Comparison of ENCODE assay signal across 1 cellular context in the genomic region with DNA sequence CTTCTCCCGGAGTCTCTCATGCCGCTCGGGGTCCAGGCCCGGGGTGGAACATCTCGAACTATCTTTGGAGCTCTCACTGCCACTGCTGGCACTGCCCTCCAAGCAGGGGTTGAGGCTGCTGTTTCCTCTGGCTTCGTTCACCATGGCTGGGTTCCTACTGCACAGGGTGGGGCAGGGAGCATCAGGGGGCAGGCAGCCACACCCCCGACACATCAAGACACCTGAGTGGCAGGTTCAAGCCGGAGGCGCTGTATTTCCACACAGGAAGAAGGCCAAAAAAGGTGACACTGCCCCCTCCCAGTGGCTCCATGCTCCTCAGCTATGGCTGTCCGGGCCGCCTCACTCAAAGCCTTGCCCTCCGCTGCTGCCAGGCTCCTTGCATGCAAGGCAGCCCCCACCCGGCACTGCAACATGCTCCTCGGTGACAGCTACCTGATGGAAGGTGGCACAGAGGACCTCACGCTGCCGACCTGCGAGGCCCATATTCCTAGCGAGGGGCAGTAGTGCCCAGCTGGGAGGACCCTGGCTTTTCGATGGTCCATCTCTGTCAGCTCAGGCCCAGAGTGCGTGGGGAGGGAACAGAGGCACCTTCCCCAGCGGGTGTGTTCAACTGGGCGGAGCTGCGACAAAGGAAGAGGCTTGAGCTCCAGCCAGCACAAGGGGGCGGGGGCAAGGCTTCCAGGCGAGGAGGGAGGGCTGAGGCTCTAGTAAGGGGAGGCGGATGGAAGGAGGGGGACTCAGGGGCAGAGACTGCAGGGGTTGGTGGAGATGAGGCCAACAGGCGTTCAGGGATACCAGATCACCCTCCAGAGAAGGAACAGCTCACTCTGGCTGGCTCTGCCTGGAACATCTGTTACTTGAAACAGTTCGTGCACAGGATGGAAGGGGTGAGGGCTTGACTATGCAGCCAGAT.
A peak's percentile ranks its signal among the peaks of the same experiment; 100 is the strongest.
TF ChIP-seq lines count a peak whose summit lies in the region.

No MANE protein-coding gene starts in this region.

TF ChIP-seq in GM12878, 131 proteins besides CTCF, POLR2A, EP300 and RAD21 (continues in another document):
- TF ChIP-seq NFIC (IDR thresholded peaks at IDR 0.05; ENCODE audit: low read depth, low read length): no peak
- no peak for TF ChIP-seq KDM1A (IDR thresholded peaks at IDR 0.05; ENCODE audit: borderline replicate concordance)
- TF ChIP-seq, protein P1, sequence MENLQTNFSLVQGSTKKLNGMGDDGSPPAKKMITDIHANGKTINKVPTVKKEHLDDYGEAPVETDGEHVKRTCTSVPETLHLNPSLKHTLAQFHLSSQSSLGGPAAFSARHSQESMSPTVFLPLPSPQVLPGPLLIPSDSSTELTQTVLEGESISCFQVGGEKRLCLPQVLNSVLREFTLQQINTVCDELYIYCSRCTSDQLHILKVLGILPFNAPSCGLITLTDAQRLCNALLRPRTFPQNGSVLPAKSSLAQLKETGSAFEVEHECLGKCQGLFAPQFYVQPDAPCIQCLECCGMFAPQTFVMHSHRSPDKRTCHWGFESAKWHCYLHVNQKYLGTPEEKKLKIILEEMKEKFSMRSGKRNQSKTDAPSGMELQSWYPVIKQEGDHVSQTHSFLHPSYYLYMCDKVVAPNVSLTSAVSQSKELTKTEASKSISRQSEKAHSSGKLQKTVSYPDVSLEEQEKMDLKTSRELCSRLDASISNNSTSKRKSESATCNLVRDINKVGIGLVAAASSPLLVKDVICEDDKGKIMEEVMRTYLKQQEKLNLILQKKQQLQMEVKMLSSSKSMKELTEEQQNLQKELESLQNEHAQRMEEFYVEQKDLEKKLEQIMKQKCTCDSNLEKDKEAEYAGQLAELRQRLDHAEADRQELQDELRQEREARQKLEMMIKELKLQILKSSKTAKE (IDR thresholded peaks at IDR 0.05; ENCODE audit: low read depth, poor library complexity, severe bottlenecking): no peak
- TF ChIP-seq YBX1 (IDR thresholded peaks at IDR 0.05): no peak
- no peak for TF ChIP-seq ZZZ3 (IDR thresholded peaks at IDR 0.05; ENCODE audit: control insufficient read depth, insufficient read length, low read depth)
- TF ChIP-seq SRF (IDR thresholded peaks at IDR 0.05; ENCODE audit: low read depth in 2 of 2, low read length in 2 of 2): peak; percentile 92 to 94
- no peak for TF ChIP-seq SUZ12 (IDR thresholded peaks at IDR 0.05; ENCODE audit: unreplicated experiment)
- no peak for TF ChIP-seq ZNF217 (IDR thresholded peaks at IDR 0.05)
- TF ChIP-seq MTA2 (IDR thresholded peaks at IDR 0.05; ENCODE audit: low read depth): 0 out of 2 replicates have a peak, but pooled peaks have one; percentile 1
- no peak for TF ChIP-seq RBBP5 (conservative IDR thresholded peaks at IDR 0.05)
- no peak for TF ChIP-seq SREBF2 (IDR thresholded peaks at IDR 0.05; ENCODE audit: low read length)
- no peak for TF ChIP-seq GABPA (IDR thresholded peaks at IDR 0.05; ENCODE audit: low read depth)
- peak; percentile 48; the same call in 1 of the 2 replicates for TF ChIP-seq GATAD2B (conservative IDR thresholded peaks at IDR 0.05; ENCODE audit: low read depth)
- peak; percentile 29; the same call in 1 of the 2 replicates for TF ChIP-seq SMARCA5 (IDR thresholded peaks at IDR 0.05)
- TF ChIP-seq DPF2 (IDR thresholded peaks at IDR 0.05): no peak
- TF ChIP-seq TCF7 (IDR thresholded peaks at IDR 0.05; ENCODE audit: borderline replicate concordance): no peak
- no peak for TF ChIP-seq SMC3 (IDR thresholded peaks at IDR 0.05; ENCODE audit: borderline replicate concordance, low read length)
- no peak for TF ChIP-seq ZNF622 (IDR thresholded peaks at IDR 0.05)
- no peak for TF ChIP-seq MEF2A (IDR thresholded peaks at IDR 0.05; ENCODE audit: insufficient read depth, low read depth, low read length)
- no peak for TF ChIP-seq KLF5 (IDR thresholded peaks at IDR 0.05; ENCODE audit: partially characterized antibody)
- TF ChIP-seq, protein P2, sequence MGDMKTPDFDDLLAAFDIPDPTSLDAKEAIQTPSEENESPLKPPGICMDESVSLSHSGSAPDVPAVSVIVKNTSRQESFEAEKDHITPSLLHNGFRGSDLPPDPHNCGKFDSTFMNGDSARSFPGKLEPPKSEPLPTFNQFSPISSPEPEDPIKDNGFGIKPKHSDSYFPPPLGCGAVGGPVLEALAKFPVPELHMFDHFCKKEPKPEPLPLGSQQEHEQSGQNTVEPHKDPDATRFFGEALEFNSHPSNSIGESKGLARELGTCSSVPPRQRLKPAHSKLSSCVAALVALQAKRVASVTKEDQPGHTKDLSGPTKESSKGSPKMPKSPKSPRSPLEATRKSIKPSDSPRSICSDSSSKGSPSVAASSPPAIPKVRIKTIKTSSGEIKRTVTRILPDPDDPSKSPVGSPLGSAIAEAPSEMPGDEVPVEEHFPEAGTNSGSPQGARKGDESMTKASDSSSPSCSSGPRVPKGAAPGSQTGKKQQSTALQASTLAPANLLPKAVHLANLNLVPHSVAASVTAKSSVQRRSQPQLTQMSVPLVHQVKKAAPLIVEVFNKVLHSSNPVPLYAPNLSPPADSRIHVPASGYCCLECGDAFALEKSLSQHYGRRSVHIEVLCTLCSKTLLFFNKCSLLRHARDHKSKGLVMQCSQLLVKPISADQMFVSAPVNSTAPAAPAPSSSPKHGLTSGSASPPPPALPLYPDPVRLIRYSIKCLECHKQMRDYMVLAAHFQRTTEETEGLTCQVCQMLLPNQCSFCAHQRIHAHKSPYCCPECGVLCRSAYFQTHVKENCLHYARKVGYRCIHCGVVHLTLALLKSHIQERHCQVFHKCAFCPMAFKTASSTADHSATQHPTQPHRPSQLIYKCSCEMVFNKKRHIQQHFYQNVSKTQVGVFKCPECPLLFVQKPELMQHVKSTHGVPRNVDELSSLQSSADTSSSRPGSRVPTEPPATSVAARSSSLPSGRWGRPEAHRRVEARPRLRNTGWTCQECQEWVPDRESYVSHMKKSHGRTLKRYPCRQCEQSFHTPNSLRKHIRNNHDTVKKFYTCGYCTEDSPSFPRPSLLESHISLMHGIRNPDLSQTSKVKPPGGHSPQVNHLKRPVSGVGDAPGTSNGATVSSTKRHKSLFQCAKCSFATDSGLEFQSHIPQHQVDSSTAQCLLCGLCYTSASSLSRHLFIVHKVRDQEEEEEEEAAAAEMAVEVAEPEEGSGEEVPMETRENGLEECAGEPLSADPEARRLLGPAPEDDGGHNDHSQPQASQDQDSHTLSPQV (IDR thresholded peaks at IDR 0.05): no peak
- TF ChIP-seq MTA3 (IDR thresholded peaks at IDR 0.05; ENCODE audit: borderline replicate concordance, low read length): no peak
- TF ChIP-seq, protein P3, sequence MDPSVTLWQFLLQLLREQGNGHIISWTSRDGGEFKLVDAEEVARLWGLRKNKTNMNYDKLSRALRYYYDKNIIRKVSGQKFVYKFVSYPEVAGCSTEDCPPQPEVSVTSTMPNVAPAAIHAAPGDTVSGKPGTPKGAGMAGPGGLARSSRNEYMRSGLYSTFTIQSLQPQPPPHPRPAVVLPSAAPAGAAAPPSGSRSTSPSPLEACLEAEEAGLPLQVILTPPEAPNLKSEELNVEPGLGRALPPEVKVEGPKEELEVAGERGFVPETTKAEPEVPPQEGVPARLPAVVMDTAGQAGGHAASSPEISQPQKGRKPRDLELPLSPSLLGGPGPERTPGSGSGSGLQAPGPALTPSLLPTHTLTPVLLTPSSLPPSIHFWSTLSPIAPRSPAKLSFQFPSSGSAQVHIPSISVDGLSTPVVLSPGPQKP (IDR thresholded peaks at IDR 0.05; ENCODE audit: low read depth, low read length): peak; percentile 65; the same call in 1 of the 2 replicates
- TF ChIP-seq BACH1 (IDR thresholded peaks at IDR 0.05; ENCODE audit: borderline replicate concordance): peak; percentile 41; the same call in 1 of the 2 replicates
- TF ChIP-seq CEBPB (IDR thresholded peaks at IDR 0.05; ENCODE audit: borderline replicate concordance in 1 of 2, low read depth in 2 of 2, low read length in 2 of 2): no peak
- TF ChIP-seq PAX5 (IDR thresholded peaks at IDR 0.05; ENCODE audit: borderline replicate concordance, low read depth, low read length): no peak
- TF ChIP-seq STAT1 (conservative IDR thresholded peaks at IDR 0.05): no peak; the same call in 1 of the 2 replicates
- no peak for TF ChIP-seq RUNX3 (IDR thresholded peaks at IDR 0.05; ENCODE audit: low read length)
- TF ChIP-seq FOXM1 (IDR thresholded peaks at IDR 0.05; ENCODE audit: low read depth, low read length): no peak
- TF ChIP-seq, protein P4, sequence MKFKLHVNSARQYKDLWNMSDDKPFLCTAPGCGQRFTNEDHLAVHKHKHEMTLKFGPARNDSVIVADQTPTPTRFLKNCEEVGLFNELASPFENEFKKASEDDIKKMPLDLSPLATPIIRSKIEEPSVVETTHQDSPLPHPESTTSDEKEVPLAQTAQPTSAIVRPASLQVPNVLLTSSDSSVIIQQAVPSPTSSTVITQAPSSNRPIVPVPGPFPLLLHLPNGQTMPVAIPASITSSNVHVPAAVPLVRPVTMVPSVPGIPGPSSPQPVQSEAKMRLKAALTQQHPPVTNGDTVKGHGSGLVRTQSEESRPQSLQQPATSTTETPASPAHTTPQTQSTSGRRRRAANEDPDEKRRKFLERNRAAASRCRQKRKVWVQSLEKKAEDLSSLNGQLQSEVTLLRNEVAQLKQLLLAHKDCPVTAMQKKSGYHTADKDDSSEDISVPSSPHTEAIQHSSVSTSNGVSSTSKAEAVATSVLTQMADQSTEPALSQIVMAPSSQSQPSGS (IDR thresholded peaks at IDR 0.05; ENCODE audit: low read length): no peak
- peak; percentile 39; the same call in 1 of the 2 replicates for TF ChIP-seq POLR2AphosphoS2 (IDR thresholded peaks at IDR 0.05; ENCODE audit: low read depth, low read length)
- peak; percentile 33; the same call in 1 of the 2 replicates for TF ChIP-seq NBN (IDR thresholded peaks at IDR 0.05)
- TF ChIP-seq, protein P5, sequence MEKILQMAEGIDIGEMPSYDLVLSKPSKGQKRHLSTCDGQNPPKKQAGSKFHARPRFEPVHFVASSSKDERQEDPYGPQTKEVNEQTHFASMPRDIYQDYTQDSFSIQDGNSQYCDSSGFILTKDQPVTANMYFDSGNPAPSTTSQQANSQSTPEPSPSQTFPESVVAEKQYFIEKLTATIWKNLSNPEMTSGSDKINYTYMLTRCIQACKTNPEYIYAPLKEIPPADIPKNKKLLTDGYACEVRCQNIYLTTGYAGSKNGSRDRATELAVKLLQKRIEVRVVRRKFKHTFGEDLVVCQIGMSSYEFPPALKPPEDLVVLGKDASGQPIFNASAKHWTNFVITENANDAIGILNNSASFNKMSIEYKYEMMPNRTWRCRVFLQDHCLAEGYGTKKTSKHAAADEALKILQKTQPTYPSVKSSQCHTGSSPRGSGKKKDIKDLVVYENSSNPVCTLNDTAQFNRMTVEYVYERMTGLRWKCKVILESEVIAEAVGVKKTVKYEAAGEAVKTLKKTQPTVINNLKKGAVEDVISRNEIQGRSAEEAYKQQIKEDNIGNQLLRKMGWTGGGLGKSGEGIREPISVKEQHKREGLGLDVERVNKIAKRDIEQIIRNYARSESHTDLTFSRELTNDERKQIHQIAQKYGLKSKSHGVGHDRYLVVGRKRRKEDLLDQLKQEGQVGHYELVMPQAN (conservative IDR thresholded peaks at IDR 0.05): peak; percentile 80
- TF ChIP-seq, protein P6, sequence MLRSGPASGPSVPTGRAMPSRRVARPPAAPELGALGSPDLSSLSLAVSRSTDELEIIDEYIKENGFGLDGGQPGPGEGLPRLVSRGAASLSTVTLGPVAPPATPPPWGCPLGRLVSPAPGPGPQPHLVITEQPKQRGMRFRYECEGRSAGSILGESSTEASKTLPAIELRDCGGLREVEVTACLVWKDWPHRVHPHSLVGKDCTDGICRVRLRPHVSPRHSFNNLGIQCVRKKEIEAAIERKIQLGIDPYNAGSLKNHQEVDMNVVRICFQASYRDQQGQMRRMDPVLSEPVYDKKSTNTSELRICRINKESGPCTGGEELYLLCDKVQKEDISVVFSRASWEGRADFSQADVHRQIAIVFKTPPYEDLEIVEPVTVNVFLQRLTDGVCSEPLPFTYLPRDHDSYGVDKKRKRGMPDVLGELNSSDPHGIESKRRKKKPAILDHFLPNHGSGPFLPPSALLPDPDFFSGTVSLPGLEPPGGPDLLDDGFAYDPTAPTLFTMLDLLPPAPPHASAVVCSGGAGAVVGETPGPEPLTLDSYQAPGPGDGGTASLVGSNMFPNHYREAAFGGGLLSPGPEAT (IDR thresholded peaks at IDR 0.05; ENCODE audit: low read depth): no peak
- TF ChIP-seq, protein P7, sequence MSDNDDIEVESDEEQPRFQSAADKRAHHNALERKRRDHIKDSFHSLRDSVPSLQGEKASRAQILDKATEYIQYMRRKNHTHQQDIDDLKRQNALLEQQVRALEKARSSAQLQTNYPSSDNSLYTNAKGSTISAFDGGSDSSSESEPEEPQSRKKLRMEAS (IDR thresholded peaks at IDR 0.05; ENCODE audit: low read depth, low read length): peak; percentile 5; the same call in 1 of the 2 replicates
- no peak for TF ChIP-seq YY1 (IDR thresholded peaks at IDR 0.05; ENCODE audit: low read depth, low read length)
- TF ChIP-seq IKZF2 (IDR thresholded peaks at IDR 0.05): no peak; a peak in 1 of 4 replicates
- peak; percentile 98 for TF ChIP-seq HDGF (IDR thresholded peaks at IDR 0.05)
- TF ChIP-seq, protein P8, sequence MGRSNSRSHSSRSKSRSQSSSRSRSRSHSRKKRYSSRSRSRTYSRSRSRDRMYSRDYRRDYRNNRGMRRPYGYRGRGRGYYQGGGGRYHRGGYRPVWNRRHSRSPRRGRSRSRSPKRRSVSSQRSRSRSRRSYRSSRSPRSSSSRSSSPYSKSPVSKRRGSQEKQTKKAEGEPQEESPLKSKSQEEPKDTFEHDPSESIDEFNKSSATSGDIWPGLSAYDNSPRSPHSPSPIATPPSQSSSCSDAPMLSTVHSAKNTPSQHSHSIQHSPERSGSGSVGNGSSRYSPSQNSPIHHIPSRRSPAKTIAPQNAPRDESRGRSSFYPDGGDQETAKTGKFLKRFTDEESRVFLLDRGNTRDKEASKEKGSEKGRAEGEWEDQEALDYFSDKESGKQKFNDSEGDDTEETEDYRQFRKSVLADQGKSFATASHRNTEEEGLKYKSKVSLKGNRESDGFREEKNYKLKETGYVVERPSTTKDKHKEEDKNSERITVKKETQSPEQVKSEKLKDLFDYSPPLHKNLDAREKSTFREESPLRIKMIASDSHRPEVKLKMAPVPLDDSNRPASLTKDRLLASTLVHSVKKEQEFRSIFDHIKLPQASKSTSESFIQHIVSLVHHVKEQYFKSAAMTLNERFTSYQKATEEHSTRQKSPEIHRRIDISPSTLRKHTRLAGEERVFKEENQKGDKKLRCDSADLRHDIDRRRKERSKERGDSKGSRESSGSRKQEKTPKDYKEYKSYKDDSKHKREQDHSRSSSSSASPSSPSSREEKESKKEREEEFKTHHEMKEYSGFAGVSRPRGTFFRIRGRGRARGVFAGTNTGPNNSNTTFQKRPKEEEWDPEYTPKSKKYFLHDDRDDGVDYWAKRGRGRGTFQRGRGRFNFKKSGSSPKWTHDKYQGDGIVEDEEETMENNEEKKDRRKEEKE (IDR thresholded peaks at IDR 0.05): no peak
- TF ChIP-seq TARDBP (IDR thresholded peaks at IDR 0.05; ENCODE audit: borderline replicate concordance): no peak
- TF ChIP-seq, protein P9, sequence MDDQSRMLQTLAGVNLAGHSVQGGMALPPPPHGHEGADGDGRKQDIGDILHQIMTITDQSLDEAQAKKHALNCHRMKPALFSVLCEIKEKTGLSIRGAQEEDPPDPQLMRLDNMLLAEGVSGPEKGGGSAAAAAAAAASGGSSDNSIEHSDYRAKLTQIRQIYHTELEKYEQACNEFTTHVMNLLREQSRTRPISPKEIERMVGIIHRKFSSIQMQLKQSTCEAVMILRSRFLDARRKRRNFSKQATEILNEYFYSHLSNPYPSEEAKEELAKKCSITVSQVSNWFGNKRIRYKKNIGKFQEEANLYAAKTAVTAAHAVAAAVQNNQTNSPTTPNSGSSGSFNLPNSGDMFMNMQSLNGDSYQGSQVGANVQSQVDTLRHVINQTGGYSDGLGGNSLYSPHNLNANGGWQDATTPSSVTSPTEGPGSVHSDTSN (IDR thresholded peaks at IDR 0.05; ENCODE audit: insufficient replicate concordance, low read depth, low read length): peak; percentile 25
- TF ChIP-seq ZNF384 (IDR thresholded peaks at IDR 0.05; ENCODE audit: borderline replicate concordance, low read depth, low read length): no peak
- 0 out of 3 replicates have a peak, but pooled peaks of 1 of the 2 experiments have one; percentile 15 for TF ChIP-seq EGR1 (IDR thresholded peaks at IDR 0.05; ENCODE audit: borderline replicate concordance in 1 of 2, low read depth in 2 of 2, low read length in 2 of 2)
- peak; percentile 34; the same call in 1 of the 2 replicates for TF ChIP-seq LARP7 (IDR thresholded peaks at IDR 0.05)
